Comparison of ENCODE assay signal across 26 cellular contexts in the genomic region with DNA sequence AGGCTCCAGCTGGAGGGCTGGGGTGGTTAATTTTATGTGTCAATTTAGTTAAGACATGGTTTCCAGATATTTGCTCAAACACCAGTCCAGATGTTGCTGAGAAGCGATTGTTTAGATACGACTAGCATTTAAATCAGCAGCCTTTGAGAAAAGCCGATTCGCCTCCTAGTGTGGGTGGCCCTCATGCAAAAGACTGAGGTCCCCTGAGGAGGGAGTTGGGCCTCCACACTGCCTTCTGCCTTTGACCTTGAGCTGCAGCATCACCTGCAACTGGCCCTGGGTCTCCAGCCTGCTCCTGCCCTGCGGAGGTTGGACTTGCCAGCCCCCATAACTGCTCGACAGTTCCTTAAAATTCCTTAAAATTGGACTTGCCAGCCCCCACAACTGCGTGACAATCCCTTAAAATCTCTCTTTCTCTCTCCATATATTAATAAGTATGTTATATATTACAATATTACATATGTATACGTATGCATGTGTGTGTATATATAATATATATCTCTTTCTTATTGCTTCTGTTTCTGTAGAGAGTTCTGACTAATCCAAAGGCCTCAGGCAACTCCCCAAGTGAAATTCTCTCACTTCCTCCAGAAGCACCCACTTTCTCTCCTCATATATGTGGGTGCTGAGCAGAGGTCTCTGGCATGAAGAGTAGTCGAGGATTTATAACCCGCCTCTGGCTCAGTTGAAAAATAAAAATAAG. TPM values are rescaled to one million over a fixed set of nuclear protein-coding genes. Genes with fewer than 3 reads are reported as not detected.
A peak's percentile ranks its signal among the peaks of the same experiment; 100 is the strongest.
DNase-seq lines count a peak whose midpoint lies in the region; ATAC-seq and TF ChIP-seq lines count a peak whose summit lies in the region.
"Had no signal": no experiment of that assay in that cellular context is flagged by ENCODE, and none has a peak within 500 bp of the region (broad histone marks: within the 10 kb centered on the region; RNA-seq: fewer than 3 reads in every experiment).

No MANE protein-coding gene starts in this region.

- H3K27ac Mint-ChIP-seq in naive thymus-derived CD4-positive, alpha-beta T cell: peak overlapping the region in 7 of 9 donors; percentile 10 to 67 (median 48)
- H3K27ac Mint-ChIP-seq in GM23338: no peak overlapping the region
- H3K27ac Mint-ChIP-seq: activated naive CD8-positive, alpha-beta T cell; activated T-cell treated with anti-CD3 and anti-CD28 coated beads, Interleukin-2, amount 50 U/mL, for 72 hours; H9; neural progenitor cell; stimulated activated naive CD8-positive, alpha-beta T cell treated with anti-CD3 and anti-CD28 coated beads, Interleukin-15, Interleukin-2, amounts not matched to agents 100 ng/mL and 50 ng/mL, for 24 hours had no signal

- peaks cover 0 to 1% (median 0%) of the 10 kb centered on the region in 5 donors for H3K27me3 Mint-ChIP-seq in naive thymus-derived CD4-positive, alpha-beta T cell
- H3K27me3 Mint-ChIP-seq in GM23338 (ENCODE audit: insufficient read depth, low read depth, poor library complexity): peaks cover 5% of the 10 kb centered on the region
- H3K27me3 Mint-ChIP-seq: activated naive CD8-positive, alpha-beta T cell; stimulated activated naive CD8-positive, alpha-beta T cell treated with anti-CD3 and anti-CD28 coated beads, Interleukin-15, Interleukin-2, amounts not matched to agents 100 ng/mL and 50 ng/mL, for 24 hours had no signal

- H3K4me1 ChIP-seq in naive thymus-derived CD4-positive, alpha-beta T cell (ENCODE audit: control insufficient read depth in 2 of 2, insufficient read depth in 2 of 2, low read length in 2 of 2): peaks cover 18 to 25% of the 10 kb centered on the region in 2 donors
- H3K4me1 ChIP-seq in testis (no peaks in the 10 kb centered on the region), GM23338 (ENCODE audit: insufficient read depth) (no peaks in the 10 kb centered on the region)
- H3K4me1 ChIP-seq: prostate gland had no signal

- no peaks in the 10 kb centered on the region for H3K36me3 Mint-ChIP-seq in naive thymus-derived CD4-positive, alpha-beta T cell
- H3K36me3 Mint-ChIP-seq in GM23338 (ENCODE audit: low read depth): no peaks in the 10 kb centered on the region
- H3K36me3 Mint-ChIP-seq: activated naive CD8-positive, alpha-beta T cell; CD8-positive, alpha-beta memory T cell had no signal

- H2AFZ ChIP-seq in GM23338: no peak overlapping the region
- H2AFZ ChIP-seq: neural progenitor cell had no signal

- WGBS in testis, 2 donors: 96% methylated on average over 10 of the region's 10 CpGs

- no peaks in the 10 kb centered on the region for H3K27me3 ChIP-seq in naive thymus-derived CD4-positive, alpha-beta T cell (ENCODE audit: control insufficient read depth in 2 of 2, insufficient read depth in 2 of 2, low read length in 2 of 2)
- H3K27me3 ChIP-seq in testis (no peaks in the 10 kb centered on the region), GM23338 (ENCODE audit: insufficient read depth) (no peaks in the 10 kb centered on the region)
- H3K27me3 ChIP-seq: dorsolateral prefrontal cortex, neural progenitor cell, upper lobe of left lung had no signal

- no peak overlapping the region for H3K4me3 Mint-ChIP-seq in naive thymus-derived CD4-positive, alpha-beta T cell
- no peak overlapping the region for H3K4me3 Mint-ChIP-seq in GM23338
- H3K4me3 Mint-ChIP-seq: activated naive CD8-positive, alpha-beta T cell; activated T-cell treated with anti-CD3 and anti-CD28 coated beads, Interleukin-2, amount 50 U/mL, for 72 hours; CD8-positive, alpha-beta memory T cell; central memory CD8-positive, alpha-beta T cell; H9; neural progenitor cell; stimulated activated naive CD8-positive, alpha-beta T cell treated with anti-CD3 and anti-CD28 coated beads, Interleukin-15, Interleukin-2, amounts not matched to agents 100 ng/mL and 50 ng/mL, for 24 hours had no signal

- no peak for ATAC-seq in naive thymus-derived CD4-positive, alpha-beta T cell
- no peak for ATAC-seq in GM23338
- ATAC-seq: activated T-cell treated with anti-CD3 and anti-CD28 coated beads, Interleukin-2, amount 50 U/mL, for 72 hours; mucosa of descending colon had no signal

- no peak overlapping the region for H3K4me2 ChIP-seq in GM23338
- H3K4me2 ChIP-seq: neural progenitor cell, SK-N-SH had no signal

- peak; percentile 16 for DNase-seq in ELR (ENCODE audit: low read depth)
- peak; percentile 42 for DNase-seq in activated CD8-positive, alpha-beta memory T cell treated with anti-CD3 and anti-CD28 coated beads, Interleukin-2, amount 50 U/mL, for 48 hours
- peak in 1 of 9 donors; percentile 15 for DNase-seq in naive thymus-derived CD4-positive, alpha-beta T cell
- peak; percentile 4 for DNase-seq in testis
- DNase-seq in GM23338 (ENCODE audit: low spot score): no peak
- no peak for DNase-seq in NCI-H1417 treated with DMSO at 0.1 percent for 48 hours (lab: John Stamatoyannopoulos, UW)
- DNase-seq in activated CD4-positive, alpha-beta T cell treated with anti-CD3 and anti-CD28 coated beads, Interleukin-2, amount 50 U/mL, for 4 hours: no peak
- DNase-seq: activated T-cell treated with anti-CD3 and anti-CD28 coated beads, Interleukin-2, amount 50 U/mL, for 72 hours; CD8-positive, alpha-beta memory T cell; DMS153; GDM1; H9; left ventricle myocardium inferior; mucosa of descending colon; NCI-H1694 treated with DMSO at 0.1 percent for 48 hours; NCI-H69; SK-N-SH; stimulated activated CD4-positive, alpha-beta T cell treated with anti-CD3 and anti-CD28 coated beads, Interleukin-4, amount 100 ng/mL, for 1 hour; upper lobe of left lung had no signal

- POLR2A ChIA-PET in naive thymus-derived CD4-positive, alpha-beta T cell (lab: Charles Lee): no interaction called here

- no peak overlapping the region for H3K27ac ChIP-seq in naive thymus-derived CD4-positive, alpha-beta T cell (ENCODE audit: low read depth, low read length)
- H3K27ac ChIP-seq in testis (no peak overlapping the region), GM23338 (ENCODE audit: low read depth) (no peak overlapping the region)
- H3K27ac ChIP-seq: left ventricle myocardium inferior, neural progenitor cell, prostate gland, upper lobe of left lung had no signal

- H3F3A ChIP-seq in GM23338 (replicated peaks; ENCODE audit: low read depth): no peaks in the 10 kb centered on the region

- TF ChIP-seq CTCF in testis (IDR thresholded peaks at IDR 0.05) (no peak), GM23338 (conservative IDR thresholded peaks at IDR 0.05; ENCODE audit: low read depth in 2 of 2) (no peak)

- no peak for TF ChIP-seq POLR2A in testis (IDR thresholded peaks at IDR 0.05)

- H3K4me1 Mint-ChIP-seq in naive thymus-derived CD4-positive, alpha-beta T cell: peaks cover 15 to 39% (median 34%) of the 10 kb centered on the region in 7 donors
- peaks cover 22% of the 10 kb centered on the region for H3K4me1 Mint-ChIP-seq in GM23338

- intact Hi-C loops in naive thymus-derived CD4-positive, alpha-beta T cell (cut with micrococcal nuclease): no loop called here
- intact Hi-C loops in testis (cut with DNase I; ENCODE audit: low total_unique reads): no loop called here

- no peaks in the 10 kb centered on the region for H3K9me3 ChIP-seq in naive thymus-derived CD4-positive, alpha-beta T cell (ENCODE audit: control insufficient read depth in 2 of 3, low read length in 3 of 3)
- H3K9me3 ChIP-seq in testis: no peaks in the 10 kb centered on the region
- H3K9me3 ChIP-seq: left ventricle myocardium inferior, mucosa of descending colon, prostate gland, SK-N-SH, upper lobe of left lung had no signal

- CTCF ChIA-PET in naive thymus-derived CD4-positive, alpha-beta T cell (lab: Charles Lee): no interaction called here

- no peaks in the 10 kb centered on the region for H3K79me2 ChIP-seq in GM23338 (replicated peaks; ENCODE audit: insufficient read depth)

- H3K9me2 ChIP-seq in GM23338 (ENCODE audit: insufficient read depth): 0 out of 2 replicates have a peak, but pooled peaks cover 3% of the 10 kb centered on the region
- H3K9me2 ChIP-seq: SK-N-SH had no signal

- no peak overlapping the region for H3K4me3 ChIP-seq in naive thymus-derived CD4-positive, alpha-beta T cell (ENCODE audit: low read length)
- no peak overlapping the region for H3K4me3 ChIP-seq in testis
- no peak overlapping the region for H3K4me3 ChIP-seq in GM23338
- H3K4me3 ChIP-seq: dorsolateral prefrontal cortex, left ventricle myocardium inferior, mucosa of descending colon, neural progenitor cell, prostate gland, upper lobe of left lung had no signal

- peaks cover 0 to 2% (median 0%) of the 10 kb centered on the region in 11 donors for H3K9me3 Mint-ChIP-seq in naive thymus-derived CD4-positive, alpha-beta T cell
- no peaks in the 10 kb centered on the region for H3K9me3 Mint-ChIP-seq in GM23338
- H3K9me3 Mint-ChIP-seq: activated T-cell treated with anti-CD3 and anti-CD28 coated beads, Interleukin-2, amount 50 U/mL, for 72 hours; CD8-positive, alpha-beta memory T cell; central memory CD8-positive, alpha-beta T cell; H9; neural progenitor cell; stimulated activated naive CD8-positive, alpha-beta T cell treated with anti-CD3 and anti-CD28 coated beads, Interleukin-15, Interleukin-2, amounts not matched to agents 100 ng/mL and 50 ng/mL, for 24 hours had no signal

- no peaks in the 10 kb centered on the region for H3K36me3 ChIP-seq in naive thymus-derived CD4-positive, alpha-beta T cell (ENCODE audit: control insufficient read depth in 2 of 3, insufficient read depth in 3 of 3, low read length in 3 of 3)
- H3K36me3 ChIP-seq in testis (ENCODE audit: low read depth, missing control alignments) (no peaks in the 10 kb centered on the region), GM23338 (ENCODE audit: insufficient read depth) (no peaks in the 10 kb centered on the region)
- H3K36me3 ChIP-seq: left ventricle myocardium inferior, neural progenitor cell, prostate gland, upper lobe of left lung had no signal

- no peaks in the 10 kb centered on the region for H4K20me1 ChIP-seq in GM23338 (replicated peaks; ENCODE audit: insufficient read depth)

TF ChIP-seq in GM23338, 12 proteins besides CTCF, POLR2A, EP300 and RAD21 (continues in another document):
- no peak for TF ChIP-seq NANOG (IDR thresholded peaks at IDR 0.05; ENCODE audit: borderline replicate concordance)
- no peak for TF ChIP-seq ZNF114 (CRISPR knock-in tag; IDR thresholded peaks at IDR 0.05)
- no peak for TF ChIP-seq EZH2phosphoT487 (IDR thresholded peaks at IDR 0.05; ENCODE audit: unreplicated experiment)

RNA-seq across cellular contexts. Expression of gene FBLN7, which starts 14.4 kb away (rescaled TPM):
- 10 to 100 TPM; 12.1 to 36.3 (median 20.5) TPM for total RNA-seq in naive thymus-derived CD4-positive, alpha-beta T cell
- polyA plus RNA-seq in naive thymus-derived CD4-positive, alpha-beta T cell: 10 to 100 TPM; 21.0 to 29.0 TPM
- 1 to 10 TPM in 1 of 2 donors, under 1 TPM in 1; 0.79 to 3.3 TPM for total RNA-seq in testis
- 3.1 TPM for polyA plus RNA-seq in testis (ENCODE audit: insufficient read depth, low read depth, low replicate concordance)
- 1.4 TPM in 1 of 2 replicates, not detected in the other for total RNA-seq in GM23338 (2014; rRNA removed; shearing (Covaris generic))
- 0.14 and 0.16 TPM in 2 replicates for polyA plus RNA-seq in GM23338 (2016; fragmentation: Nextera tagmentation; extraction: Ambion mirVana)
- total RNA-seq: astrocyte had no signal

Comparison
In these comparisons a context has a peak if more than half of its experiments do, and no peak if none do; other contexts are left out.
1. DNase-seq: peak in ELR (single experiment), activated CD8-positive, alpha-beta memory T cell treated with anti-CD3 and anti-CD28 coated beads, Interleukin-2, amount 50 U/mL, for 48 hours (single experiment) and testis (single experiment); none in GM23338 (single experiment), NCI-H1417 treated with DMSO at 0.1 percent for 48 hours (single experiment) and activated CD4-positive, alpha-beta T cell treated with anti-CD3 and anti-CD28 coated beads, Interleukin-2, amount 50 U/mL, for 4 hours (0 of 2).